25 cellular contexts compared by ENCODE assay signal in the genomic region with DNA sequence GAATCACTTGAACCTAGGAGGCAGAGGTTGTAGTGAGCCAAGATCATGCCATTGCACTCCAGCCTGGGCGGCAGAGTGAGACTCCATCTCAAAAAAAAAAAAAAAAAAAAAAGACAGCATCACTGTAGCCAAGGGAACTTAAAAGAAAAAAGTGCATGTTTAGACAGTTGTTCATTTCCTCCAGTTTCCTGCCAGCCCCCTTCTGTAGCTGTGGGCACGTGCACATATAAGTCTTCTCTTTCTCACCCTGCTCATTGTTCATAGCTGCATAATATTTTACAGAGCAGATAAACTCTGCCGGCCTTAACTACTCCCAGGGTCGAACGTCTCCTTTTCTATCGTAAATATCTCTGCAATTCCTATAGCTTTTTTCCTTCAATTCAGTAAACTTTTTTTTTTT.
DNase-seq lines count a peak whose midpoint lies in the region; ATAC-seq, FAIRE-seq and TF ChIP-seq lines count a peak whose summit lies in the region.
"Had no signal": no experiment of that assay in that cellular context is flagged by ENCODE, and none has a peak within 500 bp of the region (broad histone marks: within the 10 kb centered on the region; RNA-seq: fewer than 3 reads in every experiment).

No MANE protein-coding gene starts in this region.

- peaks cover 18% of the 10 kb centered on the region for H3K4me1 Mint-ChIP-seq in stimulated activated effector memory CD8-positive, alpha-beta T cell treated with anti-CD3 and anti-CD28 coated beads, Interleukin-12 subunit alpha, Interleukin-12 subunit beta, amount 100 ng/mL, for 72 hours

- TF ChIP-seq POLR2A in K562 (conservative IDR thresholded peaks at IDR 0.05), result no peak

- TF ChIP-seq CTCF in K562 (IDR thresholded peaks at IDR 0.05 in 2 of 3, conservative IDR thresholded peaks at IDR 0.05 in 1 of 3; ENCODE audit: insufficient read depth in 2 of 3, low read depth in 1 of 3, low read length in 3 of 3) (no peak), fibroblast of the aortic adventitia (IDR thresholded peaks at IDR 0.05; ENCODE audit: insufficient read depth, low read length) (no peak)

- no TSS peak for BruUV-seq in K562 (replicated peaks; lab: Mats Ljungman, UMichigan)

- no peak overlapping the region for H2AFZ ChIP-seq in K562 (ENCODE audit: low read depth, low read length)
- H2AFZ ChIP-seq: PC-9 had no signal

- no peak overlapping the region for H3K4me3 Mint-ChIP-seq in stimulated activated effector memory CD8-positive, alpha-beta T cell treated with anti-CD3 and anti-CD28 coated beads, Interleukin-12 subunit alpha, Interleukin-12 subunit beta, amount 100 ng/mL, for 72 hours
- H3K4me3 Mint-ChIP-seq: CD8-positive, alpha-beta T cell; H9; HFFc6; IgD-negative memory B cell; T-cell had no signal

- CTCF ChIA-PET in K562 (lab: Yijun Ruan, JAX; ENCODE audit: low intra/inter-chr PET ratio), result no interaction called here

- no peaks in the 10 kb centered on the region for H3K36me3 ChIP-seq in H7 (replicated peaks; ENCODE audit: control insufficient read depth, insufficient read depth, low read length)
- no peaks in the 10 kb centered on the region for H3K36me3 ChIP-seq in K562 (ENCODE audit: control insufficient read depth, insufficient read depth, low read length)

- 10% methylated on average over 5 of the region's 6 CpGs for WGBS in K562 (ENCODE audit: insufficient coverage, low coverage, missing lambda C conversion rate)

- no peak overlapping the region for H3K4me2 ChIP-seq in K562 (ENCODE audit: insufficient read depth, low read length)
- H3K4me2 ChIP-seq: A549, PC-9 had no signal

- no peaks in the 10 kb centered on the region for H3K27me3 ChIP-seq in H7 (ENCODE audit: control insufficient read depth, insufficient read depth, low read length)
- peaks cover 0 to 13% of the 10 kb centered on the region in 2 experiments; a peak in 3 of 5 replicates for H3K27me3 ChIP-seq in K562 (ENCODE audit: control insufficient read depth in 2 of 2, insufficient read depth in 2 of 2, low read length in 2 of 2)

- H3K36me3 Mint-ChIP-seq in stimulated activated effector memory CD8-positive, alpha-beta T cell treated with anti-CD3 and anti-CD28 coated beads, Interleukin-12 subunit alpha, Interleukin-12 subunit beta, amount 100 ng/mL, for 72 hours, result no peaks in the 10 kb centered on the region

- H3K4me3 ChIP-seq in H7 (ENCODE audit: insufficient read depth, low read depth, low read length) (no peak overlapping the region), K562 (no peak overlapping the region), fibroblast of the aortic adventitia (ENCODE audit: low read depth, low read length) (no peak overlapping the region)
- H3K4me3 ChIP-seq: A549, PC-9 had no signal

- no peak overlapping the region for H3K9ac ChIP-seq in K562 (ENCODE audit: insufficient read depth in 1 of 2, low read depth in 2 of 2, low read length in 2 of 2)

- peaks cover 5% of the 10 kb centered on the region for H3K9me1 ChIP-seq in K562 (ENCODE audit: control insufficient read depth, insufficient read depth, low read length)

- TF ChIP-seq EP300 in K562 (IDR thresholded peaks at IDR 0.05; ENCODE audit: low read length), result no peak

- no peaks in the 10 kb centered on the region for H3K79me2 ChIP-seq in K562 (ENCODE audit: control insufficient read depth, insufficient read depth, low read length)

- POLR2A ChIA-PET in K562 (lab: Yijun Ruan, JAX), result no interaction called here

- in situ Hi-C loops in K562 (cut with MboI), result no loop called here

- intact Hi-C loops in K562 (cut with micrococcal nuclease), result no loop called here
- intact Hi-C loops in cardiac septum (cut with DNase I), result no loop called here

- H3K9me3 ChIP-seq in K562 (replicated peaks; ENCODE audit: control insufficient read depth, insufficient read depth, low read depth, low read length), result no peaks in the 10 kb centered on the region
- H3K9me3 ChIP-seq: Caco-2 had no signal

- no peak for TF ChIP-seq RAD21 in K562 (CRISPR knock-in tag; conservative IDR thresholded peaks at IDR 0.05 in 1 of 2, IDR thresholded peaks at IDR 0.05 in 1 of 2)

- peaks cover 12 to 42% of the 10 kb centered on the region in 2 experiments for H3K4me1 ChIP-seq in K562 (replicated peaks in 1 of 2; ENCODE audit: control insufficient read depth in 2 of 2, insufficient read depth in 2 of 2, low read length in 2 of 2)

- H3K9me3 Mint-ChIP-seq in stimulated activated effector memory CD8-positive, alpha-beta T cell treated with anti-CD3 and anti-CD28 coated beads, Interleukin-12 subunit alpha, Interleukin-12 subunit beta, amount 100 ng/mL, for 72 hours, result peaks cover 6% of the 10 kb centered on the region
- H3K9me3 Mint-ChIP-seq: CD8-positive, alpha-beta T cell; IgD-negative memory B cell had no signal

- FAIRE-seq in K562 (lab: Jason Lieb, UNC), result no peak
- FAIRE-seq: A549, GM19239 had no signal

- peak overlapping the region; percentile 68 for H3K27ac Mint-ChIP-seq in stimulated activated effector memory CD8-positive, alpha-beta T cell treated with anti-CD3 and anti-CD28 coated beads, Interleukin-12 subunit alpha, Interleukin-12 subunit beta, amount 100 ng/mL, for 72 hours
- H3K27ac Mint-ChIP-seq: CD8-positive, alpha-beta T cell; HFFc6; T-cell had no signal

- ATAC-seq in K562 (no peak), GM21360 (IDR thresholded peaks at IDR 0.05; ENCODE audit: unreplicated experiment) (no peak)
- ATAC-seq in stimulated activated effector memory CD8-positive, alpha-beta T cell treated with anti-CD3 and anti-CD28 coated beads, Interleukin-12 subunit alpha, Interleukin-12 subunit beta, amount 100 ng/mL, for 72 hours, result no peak
- ATAC-seq: A549; CD8-positive, alpha-beta T cell; T-cell had no signal

- peaks cover 13% of the 10 kb centered on the region for H4K20me1 ChIP-seq in K562 (replicated peaks; ENCODE audit: control insufficient read depth, insufficient read depth, low read length)

- H3K27ac ChIP-seq in K562 (ENCODE audit: extremely low read depth, low read depth, low read length), result no peak overlapping the region
- H3K27ac ChIP-seq: A549, PC-9 had no signal

- DNase-seq in H7, result peak; percentile 10
- DNase-seq in K562 (ENCODE audit: extremely low read depth in 1 of 4, low spot score in 3 of 4), result no peak
- peak; percentile 13 for DNase-seq in fibroblast of the aortic adventitia (ENCODE audit: low read depth)
- no peak for DNase-seq in stimulated activated effector memory CD8-positive, alpha-beta T cell treated with anti-CD3 and anti-CD28 coated beads, Interleukin-12 subunit alpha, Interleukin-12 subunit beta, amount 100 ng/mL, for 72 hours (ENCODE audit: low spot score in 2 of 2)
- no peak for DNase-seq in nucleus accumbens (lab: John Stamatoyannopoulos, UW)
- DNase-seq in activated CD4-positive, CD25-positive, alpha-beta regulatory T cell (lab: John Stamatoyannopoulos, UW), result no peak
- DNase-seq in cardiac septum (ENCODE audit: low spot score), result no peak
- DNase-seq: C1 segment of cervical spinal cord; CD8-positive, alpha-beta T cell; H9; HFFc6; Karpas-422; NCI-H1092 treated with DMSO at 0.1 percent for 48 hours; NCI-H1436; NCI-H187 treated with DMSO at 0.1 percent for 48 hours; NCI-H2171 treated with DMSO at 0.1 percent for 48 hours; NCI-H446 treated with DMSO at 0.1 percent for 48 hours; NCI-H526 treated with DMSO at 0.1 percent for 48 hours; PC-9; T-cell had no signal

TF ChIP-seq in K562, 482 proteins besides CTCF, POLR2A, EP300 and RAD21:
- TF ChIP-seq ZNF146 (CRISPR knock-in tag; IDR thresholded peaks at IDR 0.05; ENCODE audit: unreplicated experiment) (peak; percentile 13), KLF1 (tag; IDR thresholded peaks at IDR 0.05) (no peak)

Comparison
In these comparisons a context has a peak if more than half of its experiments do, and no peak if none do; other contexts are left out.
1. DNase-seq: peak in H7 (single experiment) and fibroblast of the aortic adventitia (single experiment); none in K562 (0 of 4), stimulated activated effector memory CD8-positive, alpha-beta T cell treated with anti-CD3 and anti-CD28 coated beads, Interleukin-12 subunit alpha, Interleukin-12 subunit beta, amount 100 ng/mL, for 72 hours (0 of 2), nucleus accumbens (0 of 56), activated CD4-positive, CD25-positive, alpha-beta regulatory T cell (0 of 4) and cardiac septum (single experiment).